In the genomic region with DNA sequence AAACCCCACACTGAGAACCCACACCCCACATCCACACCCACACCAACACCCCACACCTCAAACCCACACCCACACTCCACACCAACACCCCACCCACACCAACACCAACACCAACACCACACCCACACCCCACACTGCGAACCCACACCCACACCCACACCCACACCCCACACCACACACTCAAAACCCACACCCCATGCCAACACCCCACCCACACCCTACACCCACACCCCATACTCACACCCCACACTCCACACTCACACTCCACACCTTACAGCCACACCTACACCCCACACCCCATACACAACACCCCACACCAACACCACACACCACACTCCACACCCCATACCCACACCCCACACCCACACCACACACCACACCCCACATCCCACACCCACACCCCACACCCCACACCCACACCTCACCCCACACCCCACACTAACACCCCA, we compare ENCODE assay signal across 29 cellular contexts. TPM values are rescaled to one million over a fixed set of nuclear protein-coding genes. Genes with fewer than 3 reads are reported as not detected.
DNase-seq lines count a peak whose midpoint lies in the region; ATAC-seq, FAIRE-seq and TF ChIP-seq lines count a peak whose summit lies in the region.
"Had no signal": no experiment of that assay in that cellular context is flagged by ENCODE, and none has a peak within 500 bp of the region (broad histone marks: within the 10 kb centered on the region; RNA-seq: fewer than 3 reads in every experiment).

No MANE protein-coding gene starts in this region.

- no peaks in the 10 kb centered on the region for H3K79me1 ChIP-seq in trophoblast cell (ENCODE audit: low read length)

- H3K27me3 ChIP-seq in trophoblast cell (ENCODE audit: insufficient read depth, low read length): no peaks in the 10 kb centered on the region
- H3K27me3 ChIP-seq: body of pancreas, dorsolateral prefrontal cortex, heart right ventricle, SJCRH30, suprapubic skin had no signal

- H3K4me1 ChIP-seq in A549 (peaks cover 23% of the 10 kb centered on the region), trophoblast cell (ENCODE audit: control insufficient read depth in 1 of 2, insufficient read depth in 2 of 2, low read length in 2 of 2) (peaks cover 6 to 10% of the 10 kb centered on the region in 2 experiments)
- H3K4me1 ChIP-seq: SJCRH30, suprapubic skin had no signal

- H3K4me3 Mint-ChIP-seq in effector memory CD8-positive, alpha-beta T cell: no peak overlapping the region
- H3K4me3 Mint-ChIP-seq: mesothelial cell of epicardium had no signal

- no peak overlapping the region for H3K4ac ChIP-seq in trophoblast cell (ENCODE audit: low read depth, low read length)

- TF ChIP-seq POLR2A in A549 (IDR thresholded peaks at IDR 0.05; ENCODE audit: low read length): no peak
- TF ChIP-seq POLR2A in GM12891 (IDR thresholded peaks at IDR 0.05; ENCODE audit: low read depth, low read length): no peak

- no peak overlapping the region for H2BK120ac ChIP-seq in trophoblast cell (ENCODE audit: insufficient read depth, low read length, poor library complexity)

- H2BK12ac ChIP-seq in trophoblast cell (ENCODE audit: low read length): no peak overlapping the region

- peaks cover 15 to 19% of the 10 kb centered on the region in 2 experiments for H3K36me3 ChIP-seq in trophoblast cell (ENCODE audit: control insufficient read depth in 1 of 2, insufficient read depth in 2 of 2, low read length in 2 of 2)
- H3K36me3 ChIP-seq: prostate gland had no signal

- H3K9me3 ChIP-seq in A549 (no peaks in the 10 kb centered on the region), trophoblast cell (ENCODE audit: insufficient read depth, low read depth, low read length) (peaks cover 3% of the 10 kb centered on the region)
- H3K9me3 ChIP-seq: body of pancreas, heart right ventricle, prostate gland, SJCRH30, suprapubic skin had no signal

- no peak for TF ChIP-seq EP300 in A549 (IDR thresholded peaks at IDR 0.05)

- H2AFZ ChIP-seq in trophoblast cell (ENCODE audit: insufficient read depth, low read length, poor library complexity): no peak overlapping the region

- H3K23ac ChIP-seq in trophoblast cell (ENCODE audit: low read length): no peak overlapping the region

- H3K36me3 Mint-ChIP-seq in effector memory CD8-positive, alpha-beta T cell (ENCODE audit: insufficient read depth): peaks cover 23% of the 10 kb centered on the region

- no peak for TF ChIP-seq RAD21 in A549 (conservative IDR thresholded peaks at IDR 0.05 in 1 of 2, IDR thresholded peaks at IDR 0.05 in 1 of 2)

- ATAC-seq in A549 (no peak), GM18858 (IDR thresholded peaks at IDR 0.05; ENCODE audit: unreplicated experiment) (no peak)
- peak; percentile 69 for ATAC-seq in effector memory CD8-positive, alpha-beta T cell (replicated peaks)
- ATAC-seq: body of pancreas, heart right ventricle, sciatic nerve had no signal

- no peak for TF ChIP-seq CTCF in A549 (IDR thresholded peaks at IDR 0.05)

- no peaks in the 10 kb centered on the region for H3K9me3 Mint-ChIP-seq in effector memory CD8-positive, alpha-beta T cell
- H3K9me3 Mint-ChIP-seq: mesothelial cell of epicardium had no signal

- no peak for DNase-seq in A549 (ENCODE audit: low read depth in 1 of 2, low spot score in 1 of 2)
- no peak for DNase-seq in GM12891 (ENCODE audit: insufficient read length, low spot score)
- DNase-seq in effector memory CD8-positive, alpha-beta T cell: peak; percentile 29 to 36 (median 35)
- no peak for DNase-seq in trophoblast cell
- no peak for DNase-seq in 8988T
- no peak for DNase-seq in hepatic stellate cell (ENCODE audit: low spot score)
- DNase-seq: activated CD8-positive, alpha-beta memory T cell treated with anti-CD3 and anti-CD28 coated beads for 24 hours; activated T-cell treated with anti-CD3 and anti-CD28 coated beads for 4 hours; body of pancreas; cerebellar nuclear complex; COR-L47; dorsolateral prefrontal cortex; heart right ventricle; kidney glomerular epithelial cell; NCI-H1048; NCI-H1694; NCI-H446; NCI-H748 treated with DMSO at 0.1 percent for 48 hours; nucleus accumbens; SJCRH30; SW 1271; T1000; WERI-Rb-1 had no signal

- H3K4me2 ChIP-seq in A549 (no peak overlapping the region), trophoblast cell (ENCODE audit: low read length) (no peak overlapping the region)

- no peak overlapping the region for H4K91ac ChIP-seq in trophoblast cell (ENCODE audit: low read depth, low read length)

- H2AK5ac ChIP-seq in trophoblast cell (ENCODE audit: low read length): no peak overlapping the region

- WGBS in A549 (ENCODE audit: missing lambda C conversion rate): 0% methylated on average over 1 of the region's 1 CpG
- WGBS in trophoblast cell (ENCODE audit: extremely low coverage, insufficient coverage, insufficient read length): no CpG with 5 or more reads among the region's 1 CpG

- no peak overlapping the region for H3K18ac ChIP-seq in trophoblast cell (ENCODE audit: low read length)

- no peak for FAIRE-seq in A549 (lab: Jason Lieb, UNC)
- peak; percentile 55 for FAIRE-seq in GM12891 (lab: Jason Lieb, UNC)
- FAIRE-seq: frontal cortex had no signal

- peaks cover 4 to 5% of the 10 kb centered on the region in 2 donors for H3K4me1 Mint-ChIP-seq in effector memory CD8-positive, alpha-beta T cell (ENCODE audit: low read depth in 2 of 2)

- no peak overlapping the region for H4K8ac ChIP-seq in trophoblast cell (ENCODE audit: low read depth, low read length)

- H4K12ac ChIP-seq in trophoblast cell (ENCODE audit: low read depth, low read length): no peak overlapping the region

- no peak overlapping the region for H3K14ac ChIP-seq in trophoblast cell (ENCODE audit: low read length)

- H3K27ac Mint-ChIP-seq in effector memory CD8-positive, alpha-beta T cell: peak overlapping the region; percentile 73 to 75
- H3K27ac Mint-ChIP-seq: mesothelial cell of epicardium had no signal

- POLR2A ChIA-PET in A549 (lab: Yijun Ruan, JAX): no interaction called here

- H2BK5ac ChIP-seq in trophoblast cell (ENCODE audit: low read depth, low read length, poor library complexity): no peak overlapping the region

- no peak overlapping the region for H3K4me3 ChIP-seq in A549
- peak overlapping the region; percentile 44 for H3K4me3 ChIP-seq in trophoblast cell (ENCODE audit: low read depth, low read length)
- H3K4me3 ChIP-seq: body of pancreas, dorsolateral prefrontal cortex, heart right ventricle, prostate gland, SJCRH30, suprapubic skin had no signal

- no peaks in the 10 kb centered on the region for H3K79me2 ChIP-seq in trophoblast cell (ENCODE audit: control insufficient read depth, insufficient read depth, low read length, poor library complexity)

- no peak overlapping the region for H3K9ac ChIP-seq in trophoblast cell (ENCODE audit: low read length)

- H3K27me3 Mint-ChIP-seq in effector memory CD8-positive, alpha-beta T cell: no peaks in the 10 kb centered on the region

- CTCF ChIA-PET in A549 (lab: Yijun Ruan, JAX): interaction anchor here (2.5 kb wide), 1 partner anchor 44 kb away, joined by 16 read pairs; the partner anchor contains the start of gene RHOF

- H3K27ac ChIP-seq in A549 (peak overlapping the region; percentile 87 to 88; a peak in 5 of 6 replicates), trophoblast cell (ENCODE audit: low read depth, low read length) (no peak overlapping the region)
- H3K27ac ChIP-seq: body of pancreas, dorsolateral prefrontal cortex, heart right ventricle, prostate gland, SJCRH30, suprapubic skin, WERI-Rb-1 had no signal

TF ChIP-seq in A549, 52 proteins besides CTCF, POLR2A, EP300 and RAD21 (continues in another document):
- TF ChIP-seq MAFK (IDR thresholded peaks at IDR 0.05; ENCODE audit: partially characterized antibody): no peak
- no peak for TF ChIP-seq GATA3 (IDR thresholded peaks at IDR 0.05; ENCODE audit: borderline replicate concordance)
- no peak for TF ChIP-seq HDAC2 (IDR thresholded peaks at IDR 0.05)
- TF ChIP-seq ZSCAN20 (CRISPR knock-in tag; IDR thresholded peaks at IDR 0.05): no peak
- TF ChIP-seq BHLHE40 (IDR thresholded peaks at IDR 0.05; ENCODE audit: low read depth, low read length): no peak

TF ChIP-seq in GM12891, 5 proteins besides CTCF, POLR2A, EP300 and RAD21:
- TF ChIP-seq SPI1 (IDR thresholded peaks at IDR 0.05; ENCODE audit: low read depth, low read length) (no peak), POLR2AphosphoS5 (IDR thresholded peaks at IDR 0.05; ENCODE audit: low read depth, low read length) (no peak), POU2F2 (IDR thresholded peaks at IDR 0.05; ENCODE audit: low read depth, low read length) (no peak), TAF1 (IDR thresholded peaks at IDR 0.05; ENCODE audit: low read depth, low read length) (no peak), PAX5 (IDR thresholded peaks at IDR 0.05; ENCODE audit: insufficient read depth, low read length, severe bottlenecking) (no peak)

RNA-seq across cellular contexts. Expression of gene TMEM120B, which starts 38.0 kb away (rescaled TPM):
- polyA plus RNA-seq in A549 (2011; rRNA removed): 13.2 and 18.2 TPM in 2 replicates
- polyA plus RNA-seq in A549 (2012; cell fraction: cytosol; rRNA removed): 19.7 and 26.1 TPM in 2 replicates
- 96.3 and 97.9 TPM in 2 replicates for polyA plus RNA-seq in A549 (2012; cell fraction: nucleus; rRNA removed)
- 10.2 to 10.6 TPM (median 10.2 TPM) in 3 replicates for polyA plus RNA-seq in A549 (2017; fragmentation: RNase III; extraction: RNeasy Plus Mini Kit Qiagen cat#74134 plus additional on column Dnase treatment)
- 30.9 and 31.1 TPM in 2 replicates for polyA minus RNA-seq in A549 (2011; rRNA and poly(A)+ RNA removed)
- polyA plus RNA-seq in GM12891 (2012; ENCODE audit: low read depth, missing spikeins): 5.2 TPM
- 11.5 and 13.2 TPM in 2 replicates for polyA plus RNA-seq in trophoblast cell (2013)

RNA-seq across cellular contexts. Expression of gene RHOF, which starts 43.0 kb away (rescaled TPM):
- 47.1 and 48.0 TPM in 2 replicates for polyA plus RNA-seq in A549 (2011; rRNA removed)
- polyA plus RNA-seq in A549 (2012; cell fraction: cytosol; rRNA removed): 84.7 and 94.6 TPM in 2 replicates
- polyA plus RNA-seq in A549 (2012; cell fraction: nucleus; rRNA removed): 108 and 113 TPM in 2 replicates
- polyA plus RNA-seq in A549 (2017; fragmentation: RNase III; extraction: RNeasy Plus Mini Kit Qiagen cat#74134 plus additional on column Dnase treatment): 48.6 to 52.3 TPM (median 51.8 TPM) in 3 replicates
- polyA minus RNA-seq in A549 (2011; rRNA and poly(A)+ RNA removed): 88.9 and 139 TPM in 2 replicates
- polyA plus RNA-seq in GM12891 (2012; ENCODE audit: low read depth, missing spikeins): 34.6 TPM
- 10.9 and 11.1 TPM in 2 replicates for polyA plus RNA-seq in trophoblast cell (2013)

RNA-seq across cellular contexts. Expression of gene SETD1B, which starts 53.3 kb away (rescaled TPM):
- polyA plus RNA-seq in A549 (2011; rRNA removed): 1.1 and 2.1 TPM in 2 replicates
- polyA plus RNA-seq in A549 (2012; cell fraction: cytosol; rRNA removed): 2.2 and 3.1 TPM in 2 replicates
- polyA plus RNA-seq in A549 (2012; cell fraction: nucleus; rRNA removed): 6.5 and 9.1 TPM in 2 replicates
- 7.4 to 8.6 TPM (median 8.0 TPM) in 3 replicates for polyA plus RNA-seq in A549 (2017; fragmentation: RNase III; extraction: RNeasy Plus Mini Kit Qiagen cat#74134 plus additional on column Dnase treatment)
- polyA minus RNA-seq in A549 (2011; rRNA and poly(A)+ RNA removed): 2.6 and 4.2 TPM in 2 replicates
- polyA plus RNA-seq in GM12891 (2012; ENCODE audit: low read depth, missing spikeins): 3.1 TPM
- 19.3 and 19.5 TPM in 2 replicates for polyA plus RNA-seq in trophoblast cell (2013)

Comparison
In these comparisons a context has a peak if more than half of its experiments do, and no peak if none do; other contexts are left out.
1. DNase-seq: peak in effector memory CD8-positive, alpha-beta T cell (3 of 3); none in A549 (0 of 2), GM12891 (single experiment), trophoblast cell (0 of 2), 8988T (single experiment) and hepatic stellate cell (single experiment).